In genomic region chr1:111030590-111030989, GRCh38 we compare ENCODE assay signal across 8 cellular contexts.
DNase-seq lines count a peak whose midpoint lies in the region; ATAC-seq and TF ChIP-seq lines count a peak whose summit lies in the region.

No MANE protein-coding gene starts in this region.

- TF ChIP-seq POLR2A in HCT116 (IDR thresholded peaks at IDR 0.05; ENCODE audit: borderline replicate concordance, extremely low read depth, insufficient read depth, insufficient read length) (no peak), prostate gland (IDR thresholded peaks at IDR 0.05) (no peak)

- H3K9ac ChIP-seq in HCT116 (ENCODE audit: low read length) (no peak overlapping the region), fibroblast of lung (ENCODE audit: insufficient read depth, low read length) (no peak overlapping the region)

- H4K20me1 ChIP-seq in HCT116 (ENCODE audit: insufficient read depth) = no peaks in the 10 kb centered on the region
- H4K20me1 ChIP-seq in fibroblast of lung (ENCODE audit: control insufficient read depth, extremely low read depth, insufficient read depth, low read length) = no peaks in the 10 kb centered on the region

- H3K9me2 ChIP-seq in HCT116 (ENCODE audit: insufficient read depth) = no peaks in the 10 kb centered on the region

- WGBS in prostate gland = 45% methylated on average over 1 of the region's 1 CpG

- H3K36me3 ChIP-seq in HCT116 (ENCODE audit: control insufficient read depth in 1 of 2, insufficient read depth in 2 of 2, low read length in 2 of 2) = no peaks in the 10 kb centered on the region
- no peaks in the 10 kb centered on the region for H3K36me3 ChIP-seq in fibroblast of lung (ENCODE audit: control insufficient read depth, insufficient read depth, low read length)
- H3K36me3 ChIP-seq in prostate gland = no peaks in the 10 kb centered on the region

- H3K4me2 ChIP-seq in HCT116 (ENCODE audit: low read length) (no peak overlapping the region), fibroblast of lung (ENCODE audit: extremely low read depth, insufficient read depth, low read length) (no peak overlapping the region)

- RAD21 ChIA-PET in HCT116 (lab: Charles Lee; ENCODE audit: low non-redundant PET in 1 of 2, low total read pairs in 2 of 2, uncharacterized antibody in 2 of 2, unreplicated experiment in 2 of 2) = interaction anchor here in 1 of 2 experiments (0.6 kb wide), 1 partner anchor 451 kb away, joined by 3 read pairs; no protein-coding TSS in a partner anchor

- H3K27me3 Mint-ChIP-seq in Calu3 (ENCODE audit: unreplicated experiment) = peaks cover 27% of the 10 kb centered on the region
- H3K27me3 Mint-ChIP-seq in activated CD4-positive, alpha-beta memory T cell treated with anti-CD3 and anti-CD28 coated beads, Interleukin-2, amount 10 ng/mL, durations not matched to agents 7 days and 5 days = peaks cover 27% of the 10 kb centered on the region

- TF ChIP-seq CTCF in Calu3 (IDR thresholded peaks at IDR 0.05; ENCODE audit: unreplicated experiment) (peak; percentile 35), HCT116 (IDR thresholded peaks at IDR 0.05 in 2 of 3, conservative IDR thresholded peaks at IDR 0.05 in 1 of 3; ENCODE audit: borderline replicate concordance in 1 of 3, insufficient read depth in 1 of 3, low read depth in 2 of 3, low read length in 2 of 3) (peak; percentile 36 to 97 (median 91); a peak in 5 of 6 replicates), fibroblast of lung (conservative IDR thresholded peaks at IDR 0.05 in 1 of 2, IDR thresholded peaks at IDR 0.05 in 1 of 2; ENCODE audit: low read depth in 1 of 2, low read length in 2 of 2) (peak; percentile 89 to 90), prostate gland (IDR thresholded peaks at IDR 0.05) (peak in 3 of 4 experiments; percentile 13 to 46 (median 26))

- H2AFZ ChIP-seq in HCT116 (ENCODE audit: low read depth, low read length, poor library complexity, severe bottlenecking) = no peak overlapping the region
- no peak overlapping the region for H2AFZ ChIP-seq in fibroblast of lung (ENCODE audit: low read length)

- ATAC-seq in HCT116 (peak; percentile 92), GM18519 (IDR thresholded peaks at IDR 0.05; ENCODE audit: low FRiP score, unreplicated experiment) (no peak), HG03571 (IDR thresholded peaks at IDR 0.05; ENCODE audit: unreplicated experiment) (no peak)

- H3K4me3 ChIP-seq in HCT116 (replicated peaks in 1 of 2; ENCODE audit: low read depth in 1 of 2, low read length in 2 of 2) = no peak overlapping the region
- H3K4me3 ChIP-seq in fibroblast of lung (replicated peaks in 1 of 4; ENCODE audit: control extremely low read depth in 1 of 4, insufficient read depth in 1 of 4, low read depth in 3 of 4, low read length in 4 of 4) = no peak overlapping the region
- no peak overlapping the region for H3K4me3 ChIP-seq in prostate gland

- H3K4me1 Mint-ChIP-seq in Calu3 (ENCODE audit: low read depth, unreplicated experiment) = no peaks in the 10 kb centered on the region
- no peaks in the 10 kb centered on the region for H3K4me1 Mint-ChIP-seq in activated CD4-positive, alpha-beta memory T cell treated with anti-CD3 and anti-CD28 coated beads, Interleukin-2, amount 10 ng/mL, durations not matched to agents 7 days and 5 days

- BruUV-seq in Calu3 (replicated peaks; lab: Mats Ljungman, UMichigan) (no TSS peak), HCT116 (replicated peaks; lab: Mats Ljungman, UMichigan) (no TSS peak)

- H3K79me2 ChIP-seq in HCT116 (ENCODE audit: insufficient read depth, low read length) (no peaks in the 10 kb centered on the region), fibroblast of lung (ENCODE audit: control insufficient read depth, insufficient read depth, low read length) (no peaks in the 10 kb centered on the region)

- H3K36me3 Mint-ChIP-seq in Calu3 (ENCODE audit: insufficient read depth, unreplicated experiment) = no peaks in the 10 kb centered on the region
- no peaks in the 10 kb centered on the region for H3K36me3 Mint-ChIP-seq in activated CD4-positive, alpha-beta memory T cell treated with anti-CD3 and anti-CD28 coated beads, Interleukin-2, amount 10 ng/mL, durations not matched to agents 7 days and 5 days (ENCODE audit: low read depth)

- H3K4me3 Mint-ChIP-seq in Calu3 (ENCODE audit: low read depth, unreplicated experiment) = no peak overlapping the region
- no peak overlapping the region for H3K4me3 Mint-ChIP-seq in activated CD4-positive, alpha-beta memory T cell treated with anti-CD3 and anti-CD28 coated beads, Interleukin-2, amount 10 ng/mL, durations not matched to agents 7 days and 5 days

- no peak overlapping the region for H3K27ac Mint-ChIP-seq in Calu3 (ENCODE audit: unreplicated experiment)
- H3K27ac Mint-ChIP-seq in activated CD4-positive, alpha-beta memory T cell treated with anti-CD3 and anti-CD28 coated beads, Interleukin-2, amount 10 ng/mL, durations not matched to agents 7 days and 5 days = no peak overlapping the region

- H3K27ac ChIP-seq in HCT116 (ENCODE audit: low read depth, low read length) (no peak overlapping the region), fibroblast of lung (ENCODE audit: insufficient read depth, low read length) (no peak overlapping the region), prostate gland (no peak overlapping the region)

- DNase-seq in Calu3 = peak; percentile 56
- peak; percentile 49 for DNase-seq in HCT116 (ENCODE audit: low read depth, low spot score)
- peak; percentile 12 for DNase-seq in NCI-H748 treated with DMSO at 0.1 percent for 48 hours (lab: John Stamatoyannopoulos, UW)
- DNase-seq in activated CD4-positive, alpha-beta memory T cell treated with anti-CD3 and anti-CD28 coated beads, Interleukin-2, amount 10 ng/mL, durations not matched to agents 7 days and 5 days = peak; percentile 63
- peak; percentile 40 to 59 for DNase-seq in fibroblast of lung (ENCODE audit: low read depth in 2 of 2)
- DNase-seq in prostate gland (ENCODE audit: low spot score) = peak; percentile 7

- H3K9me3 ChIP-seq in HCT116 (ENCODE audit: control insufficient read depth in 1 of 2, insufficient read depth in 1 of 2, low read depth in 1 of 2, low read length in 2 of 2) = no peaks in the 10 kb centered on the region
- H3K9me3 ChIP-seq in fibroblast of lung (ENCODE audit: control insufficient read depth, insufficient read depth, low read depth, low read length) = no peaks in the 10 kb centered on the region
- H3K9me3 ChIP-seq in prostate gland = no peaks in the 10 kb centered on the region

- intact Hi-C loops in Calu3 (cut with micrococcal nuclease; ENCODE audit: unreplicated experiment) (no loop called here), HCT116 (cut with micrococcal nuclease) (loop anchor here (10.0 kb wide), 1 partner anchor 194 kb away; the partner anchor contains the start of gene CHI3L2), prostate gland (cut with DNase I) (no loop called here)

- no peaks in the 10 kb centered on the region for H3K4me1 ChIP-seq in HCT116 (ENCODE audit: control insufficient read depth in 1 of 2, insufficient read depth in 2 of 2, low read length in 2 of 2)
- no peaks in the 10 kb centered on the region for H3K4me1 ChIP-seq in fibroblast of lung (ENCODE audit: control insufficient read depth, extremely low read depth, insufficient read depth, low read length)
- no peaks in the 10 kb centered on the region for H3K4me1 ChIP-seq in prostate gland (replicated peaks)

- POLR2A ChIA-PET in HCT116 (lab: Charles Lee) = no interaction called here
- POLR2A ChIA-PET in activated CD4-positive, alpha-beta memory T cell treated with anti-CD3 and anti-CD28 coated beads, Interleukin-2, amount 10 ng/mL, durations not matched to agents 7 days and 5 days (lab: Charles Lee) = interaction anchor here (0.6 kb wide), 1 partner anchor 109 kb away, joined by 3 read pairs; no protein-coding TSS in a partner anchor

- no peaks in the 10 kb centered on the region for H3K9me3 Mint-ChIP-seq in Calu3 (ENCODE audit: low read depth, unreplicated experiment)
- H3K9me3 Mint-ChIP-seq in activated CD4-positive, alpha-beta memory T cell treated with anti-CD3 and anti-CD28 coated beads, Interleukin-2, amount 10 ng/mL, durations not matched to agents 7 days and 5 days = no peaks in the 10 kb centered on the region

- peak; percentile 57 for TF ChIP-seq RAD21 in HCT116 (IDR thresholded peaks at IDR 0.05; ENCODE audit: low read depth)

- H3K27me3 ChIP-seq in HCT116 (ENCODE audit: insufficient read depth, low read length) (no peaks in the 10 kb centered on the region), fibroblast of lung (ENCODE audit: control insufficient read depth, insufficient read depth, low read length) (no peaks in the 10 kb centered on the region), prostate gland (replicated peaks; ENCODE audit: insufficient read depth) (no peaks in the 10 kb centered on the region)

- CTCF ChIA-PET in Calu3 (lab: Charles Lee) (interaction anchor here (1.0 kb wide), 1 partner anchor 110 kb away, joined by 3 read pairs; no protein-coding TSS in a partner anchor), HCT116 (lab: Charles Lee) (interaction anchor here (0.8 to 2.8 kb wide), 16 partner anchors 9 to 370 kb away, joined by 3 to 25 read pairs (median 5); no protein-coding TSS in a partner anchor)
- CTCF ChIA-PET in activated CD4-positive, alpha-beta memory T cell treated with anti-CD3 and anti-CD28 coated beads, Interleukin-2, amount 10 ng/mL, durations not matched to agents 7 days and 5 days (lab: Charles Lee) = interaction anchor here (0.6 to 3.4 kb wide), 44 partner anchors 9 to 735 kb away, joined by 3 to 20 read pairs (median 4); partner anchors contain the start of gene LRIF1

TF ChIP-seq in HCT116, 20 proteins besides CTCF, POLR2A, EP300 and RAD21:
- 0 out of 2 replicates have a peak, but pooled peaks have one; percentile 25 for TF ChIP-seq MAX (IDR thresholded peaks at IDR 0.05)
- no peak for TF ChIP-seq FOSL1 (IDR thresholded peaks at IDR 0.05; ENCODE audit: low read depth)
- 0 out of 2 replicates have a peak, but pooled peaks have one; percentile 50 for TF ChIP-seq CBX3 (IDR thresholded peaks at IDR 0.05; ENCODE audit: low read depth)
TF ChIP-seq in HCT116: peak in this region for 2.

Comparison
In these comparisons a context has a peak if more than half of its experiments do, and no peak if none do; other contexts are left out.
1. DNase-seq: peak in every context shown above with its lines; median percentile 63 in activated CD4-positive, alpha-beta memory T cell treated with anti-CD3 and anti-CD28 coated beads, Interleukin-2, amount 10 ng/mL, durations not matched to agents 7 days and 5 days; 56 in Calu3; 50 in fibroblast of lung; 49 in HCT116; 12 in NCI-H748 treated with DMSO at 0.1 percent for 48 hours; 7 in prostate gland.
2. CTCF ChIP-seq: peak in every context shown above with its lines; median percentile 91 in HCT116; 90 in fibroblast of lung; 35 in Calu3; 26 in prostate gland.